ENCODE assay signal across 1 cellular context in the genomic region with DNA sequence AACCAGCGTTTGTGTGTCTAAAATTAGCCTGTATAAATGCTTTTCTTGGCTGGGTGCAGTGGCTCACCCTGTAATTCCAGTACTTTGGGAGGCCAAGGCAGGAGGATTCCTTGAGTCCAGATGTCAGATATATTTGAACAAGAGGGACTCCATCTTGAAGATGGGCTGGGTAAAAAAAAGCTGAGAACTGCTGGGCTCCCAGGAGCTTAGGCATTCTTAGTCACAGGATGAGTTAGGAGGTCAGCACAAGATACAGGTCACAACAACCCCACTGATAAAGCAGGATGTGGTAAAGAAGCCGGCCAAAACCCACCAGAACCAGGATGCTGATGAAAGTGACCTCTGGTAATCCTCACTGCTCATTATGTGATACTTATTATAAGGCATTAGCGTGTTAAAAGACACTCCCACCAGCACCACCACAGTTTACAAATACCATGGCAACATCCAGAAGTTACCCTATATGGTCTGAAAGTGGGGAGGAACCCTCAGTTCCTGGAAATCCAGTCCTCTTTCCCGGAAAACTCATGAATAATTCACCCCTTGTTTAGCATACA.
TF ChIP-seq lines count a peak whose summit lies in the region.

No MANE protein-coding gene starts in this region.

TF ChIP-seq in K562, 482 proteins besides CTCF, POLR2A, EP300 and RAD21 (continued from another document and continues in another):
- TF ChIP-seq RBM22 (IDR thresholded peaks at IDR 0.05; ENCODE audit: low read depth, low read length, poor library complexity, severe bottlenecking) (no peak), MCM7 (IDR thresholded peaks at IDR 0.05) (no peak), SUPT5H (IDR thresholded peaks at IDR 0.05) (no peak), SMARCB1 (IDR thresholded peaks at IDR 0.05; ENCODE audit: insufficient read length, low read depth) (no peak), ZNF584 (CRISPR knock-in tag; IDR thresholded peaks at IDR 0.05; ENCODE audit: low read depth) (peak; percentile 100), IFI16 (CRISPR knock-in tag; IDR thresholded peaks at IDR 0.05) (peak; percentile 93), ZNF583 (CRISPR knock-in tag; IDR thresholded peaks at IDR 0.05) (peak; percentile 100), RBM17 (IDR thresholded peaks at IDR 0.05; ENCODE audit: borderline replicate concordance, low read depth, low read length) (no peak), MED1 (CRISPR knock-in tag; IDR thresholded peaks at IDR 0.05; ENCODE audit: borderline replicate concordance) (no peak), ATF7 (IDR thresholded peaks at IDR 0.05) (peak; percentile 23; the same call in 1 of the 2 replicates), ETS2 (tag; IDR thresholded peaks at IDR 0.05; ENCODE audit: borderline replicate concordance, poor library complexity, severe bottlenecking) (peak; percentile 80), BHLHE40 (IDR thresholded peaks at IDR 0.05; ENCODE audit: low read length) (peak; percentile 5; the same call in 1 of the 2 replicates), CBX2 (IDR thresholded peaks at IDR 0.05; ENCODE audit: insufficient read depth, low read length, poor library complexity, severe bottlenecking) (no peak), ZNF75A (CRISPR knock-in tag; IDR thresholded peaks at IDR 0.05) (peak; percentile 96), FUS (optimal IDR thresholded peaks at IDR 0.05; ENCODE audit: low read depth, low read length) (no peak), ZNF707 (CRISPR knock-in tag; conservative IDR thresholded peaks at IDR 0.05) (no peak; the same call in 1 of the 2 replicates), PTTG1 (tag; IDR thresholded peaks at IDR 0.05; ENCODE audit: low read depth) (peak; percentile 93), NEUROD1 (IDR thresholded peaks at IDR 0.05; ENCODE audit: borderline replicate concordance, low read depth, low read length, partially characterized antibody) (peak; percentile 23), TCF3 (CRISPR knock-in tag; IDR thresholded peaks at IDR 0.05) (no peak), ZNF197 (CRISPR knock-in tag; IDR thresholded peaks at IDR 0.05; ENCODE audit: low read depth) (peak; percentile 100), EP400 (IDR thresholded peaks at IDR 0.05) (no peak), ZZZ3 (IDR thresholded peaks at IDR 0.05) (no peak), FOS (IDR thresholded peaks at IDR 0.05; ENCODE audit: extremely low read depth, insufficient read length) (no peak), ZNF77 (CRISPR knock-in tag; IDR thresholded peaks at IDR 0.05) (no peak), STAG1 (CRISPR knock-in tag; IDR thresholded peaks at IDR 0.05; ENCODE audit: borderline replicate concordance) (no peak), TCF7 (IDR thresholded peaks at IDR 0.05; ENCODE audit: borderline replicate concordance) (no peak), ZNF143 (CRISPR knock-in tag; IDR thresholded peaks at IDR 0.05) (no peak), KAT2B (IDR thresholded peaks at IDR 0.05; ENCODE audit: low read depth, low read length) (no peak), ZSCAN32 (CRISPR knock-in tag; IDR thresholded peaks at IDR 0.05) (peak; percentile 94), SIRT6 (IDR thresholded peaks at IDR 0.05; ENCODE audit: low read depth, low read length) (no peak), FOXM1 (IDR thresholded peaks at IDR 0.05; ENCODE audit: low read depth) (no peak), FOXM1 (CRISPR knock-in tag; IDR thresholded peaks at IDR 0.05; ENCODE audit: low read depth) (no peak), NR2C1 (IDR thresholded peaks at IDR 0.05) (no peak), NR2C1 (tag; IDR thresholded peaks at IDR 0.05) (peak; percentile 96), SMAD3 (CRISPR knock-in tag; conservative IDR thresholded peaks at IDR 0.05) (peak; percentile 100), ZKSCAN8 (CRISPR knock-in tag; IDR thresholded peaks at IDR 0.05) (peak; percentile 99), ETV6 (IDR thresholded peaks at IDR 0.05; ENCODE audit: borderline replicate concordance in 1 of 2, low read depth in 2 of 2, low read length in 1 of 2) (no peak), ETV6 (CRISPR knock-in tag; IDR thresholded peaks at IDR 0.05; ENCODE audit: borderline replicate concordance) (no peak), HDAC2 (IDR thresholded peaks at IDR 0.05) (0 out of 2 replicates have a peak, but pooled peaks have one; percentile 27), PCBP1 (IDR thresholded peaks at IDR 0.05; ENCODE audit: low read depth, low read length, poor library complexity, severe bottlenecking) (no peak), SNIP1 (IDR thresholded peaks at IDR 0.05; ENCODE audit: low read depth) (no peak), NCOA4 (IDR thresholded peaks at IDR 0.05; ENCODE audit: partially characterized antibody) (no peak), TARDBP (IDR thresholded peaks at IDR 0.05) (no peak), HLTF (IDR thresholded peaks at IDR 0.05) (no peak), RUNX1 (IDR thresholded peaks at IDR 0.05; ENCODE audit: low read depth) (no peak), PTBP1 (IDR thresholded peaks at IDR 0.05; ENCODE audit: low read depth, low read length) (no peak), PHF8 (IDR thresholded peaks at IDR 0.05; ENCODE audit: borderline replicate concordance, low read length) (no peak), ZNF217 (CRISPR knock-in tag; IDR thresholded peaks at IDR 0.05) (no peak), HIVEP1 (CRISPR knock-in tag; IDR thresholded peaks at IDR 0.05) (peak; percentile 99)
- TF ChIP-seq, protein P1, sequence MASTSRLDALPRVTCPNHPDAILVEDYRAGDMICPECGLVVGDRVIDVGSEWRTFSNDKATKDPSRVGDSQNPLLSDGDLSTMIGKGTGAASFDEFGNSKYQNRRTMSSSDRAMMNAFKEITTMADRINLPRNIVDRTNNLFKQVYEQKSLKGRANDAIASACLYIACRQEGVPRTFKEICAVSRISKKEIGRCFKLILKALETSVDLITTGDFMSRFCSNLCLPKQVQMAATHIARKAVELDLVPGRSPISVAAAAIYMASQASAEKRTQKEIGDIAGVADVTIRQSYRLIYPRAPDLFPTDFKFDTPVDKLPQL (IDR thresholded peaks at IDR 0.05; ENCODE audit: extremely low read depth, insufficient read length) = no peak
- TF ChIP-seq, protein P2, sequence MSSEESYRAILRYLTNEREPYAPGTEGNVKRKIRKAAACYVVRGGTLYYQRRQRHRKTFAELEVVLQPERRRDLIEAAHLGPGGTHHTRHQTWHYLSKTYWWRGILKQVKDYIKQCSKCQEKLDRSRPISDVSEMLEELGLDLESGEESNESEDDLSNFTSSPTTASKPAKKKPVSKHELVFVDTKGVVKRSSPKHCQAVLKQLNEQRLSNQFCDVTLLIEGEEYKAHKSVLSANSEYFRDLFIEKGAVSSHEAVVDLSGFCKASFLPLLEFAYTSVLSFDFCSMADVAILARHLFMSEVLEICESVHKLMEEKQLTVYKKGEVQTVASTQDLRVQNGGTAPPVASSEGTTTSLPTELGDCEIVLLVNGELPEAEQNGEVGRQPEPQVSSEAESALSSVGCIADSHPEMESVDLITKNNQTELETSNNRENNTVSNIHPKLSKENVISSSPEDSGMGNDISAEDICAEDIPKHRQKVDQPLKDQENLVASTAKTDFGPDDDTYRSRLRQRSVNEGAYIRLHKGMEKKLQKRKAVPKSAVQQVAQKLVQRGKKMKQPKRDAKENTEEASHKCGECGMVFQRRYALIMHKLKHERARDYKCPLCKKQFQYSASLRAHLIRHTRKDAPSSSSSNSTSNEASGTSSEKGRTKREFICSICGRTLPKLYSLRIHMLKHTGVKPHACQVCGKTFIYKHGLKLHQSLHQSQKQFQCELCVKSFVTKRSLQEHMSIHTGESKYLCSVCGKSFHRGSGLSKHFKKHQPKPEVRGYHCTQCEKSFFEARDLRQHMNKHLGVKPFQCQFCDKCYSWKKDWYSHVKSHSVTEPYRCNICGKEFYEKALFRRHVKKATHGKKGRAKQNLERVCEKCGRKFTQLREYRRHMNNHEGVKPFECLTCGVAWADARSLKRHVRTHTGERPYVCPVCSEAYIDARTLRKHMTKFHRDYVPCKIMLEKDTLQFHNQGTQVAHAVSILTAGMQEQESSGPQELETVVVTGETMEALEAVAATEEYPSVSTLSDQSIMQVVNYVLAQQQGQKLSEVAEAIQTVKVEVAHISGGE (CRISPR knock-in tag; IDR thresholded peaks at IDR 0.05) = peak in 1 of 3 experiments; percentile 87; a peak in 2 of 6 replicates
- TF ChIP-seq, protein P3, sequence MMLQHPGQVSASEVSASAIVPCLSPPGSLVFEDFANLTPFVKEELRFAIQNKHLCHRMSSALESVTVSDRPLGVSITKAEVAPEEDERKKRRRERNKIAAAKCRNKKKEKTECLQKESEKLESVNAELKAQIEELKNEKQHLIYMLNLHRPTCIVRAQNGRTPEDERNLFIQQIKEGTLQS (IDR thresholded peaks at IDR 0.05) = peak; percentile 49; the same call in 1 of the 2 replicates
- TF ChIP-seq, protein P3 (CRISPR knock-in tag; conservative IDR thresholded peaks at IDR 0.05) = no peak
- TF ChIP-seq, protein P4, sequence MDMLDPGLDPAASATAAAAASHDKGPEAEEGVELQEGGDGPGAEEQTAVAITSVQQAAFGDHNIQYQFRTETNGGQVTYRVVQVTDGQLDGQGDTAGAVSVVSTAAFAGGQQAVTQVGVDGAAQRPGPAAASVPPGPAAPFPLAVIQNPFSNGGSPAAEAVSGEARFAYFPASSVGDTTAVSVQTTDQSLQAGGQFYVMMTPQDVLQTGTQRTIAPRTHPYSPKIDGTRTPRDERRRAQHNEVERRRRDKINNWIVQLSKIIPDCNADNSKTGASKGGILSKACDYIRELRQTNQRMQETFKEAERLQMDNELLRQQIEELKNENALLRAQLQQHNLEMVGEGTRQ (CRISPR knock-in tag; IDR thresholded peaks at IDR 0.05) = no peak
- TF ChIP-seq, protein P5, sequence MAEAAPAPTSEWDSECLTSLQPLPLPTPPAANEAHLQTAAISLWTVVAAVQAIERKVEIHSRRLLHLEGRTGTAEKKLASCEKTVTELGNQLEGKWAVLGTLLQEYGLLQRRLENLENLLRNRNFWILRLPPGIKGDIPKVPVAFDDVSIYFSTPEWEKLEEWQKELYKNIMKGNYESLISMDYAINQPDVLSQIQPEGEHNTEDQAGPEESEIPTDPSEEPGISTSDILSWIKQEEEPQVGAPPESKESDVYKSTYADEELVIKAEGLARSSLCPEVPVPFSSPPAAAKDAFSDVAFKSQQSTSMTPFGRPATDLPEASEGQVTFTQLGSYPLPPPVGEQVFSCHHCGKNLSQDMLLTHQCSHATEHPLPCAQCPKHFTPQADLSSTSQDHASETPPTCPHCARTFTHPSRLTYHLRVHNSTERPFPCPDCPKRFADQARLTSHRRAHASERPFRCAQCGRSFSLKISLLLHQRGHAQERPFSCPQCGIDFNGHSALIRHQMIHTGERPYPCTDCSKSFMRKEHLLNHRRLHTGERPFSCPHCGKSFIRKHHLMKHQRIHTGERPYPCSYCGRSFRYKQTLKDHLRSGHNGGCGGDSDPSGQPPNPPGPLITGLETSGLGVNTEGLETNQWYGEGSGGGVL (CRISPR knock-in tag; IDR thresholded peaks at IDR 0.05) = peak; percentile 78
- TF ChIP-seq, protein P6, sequence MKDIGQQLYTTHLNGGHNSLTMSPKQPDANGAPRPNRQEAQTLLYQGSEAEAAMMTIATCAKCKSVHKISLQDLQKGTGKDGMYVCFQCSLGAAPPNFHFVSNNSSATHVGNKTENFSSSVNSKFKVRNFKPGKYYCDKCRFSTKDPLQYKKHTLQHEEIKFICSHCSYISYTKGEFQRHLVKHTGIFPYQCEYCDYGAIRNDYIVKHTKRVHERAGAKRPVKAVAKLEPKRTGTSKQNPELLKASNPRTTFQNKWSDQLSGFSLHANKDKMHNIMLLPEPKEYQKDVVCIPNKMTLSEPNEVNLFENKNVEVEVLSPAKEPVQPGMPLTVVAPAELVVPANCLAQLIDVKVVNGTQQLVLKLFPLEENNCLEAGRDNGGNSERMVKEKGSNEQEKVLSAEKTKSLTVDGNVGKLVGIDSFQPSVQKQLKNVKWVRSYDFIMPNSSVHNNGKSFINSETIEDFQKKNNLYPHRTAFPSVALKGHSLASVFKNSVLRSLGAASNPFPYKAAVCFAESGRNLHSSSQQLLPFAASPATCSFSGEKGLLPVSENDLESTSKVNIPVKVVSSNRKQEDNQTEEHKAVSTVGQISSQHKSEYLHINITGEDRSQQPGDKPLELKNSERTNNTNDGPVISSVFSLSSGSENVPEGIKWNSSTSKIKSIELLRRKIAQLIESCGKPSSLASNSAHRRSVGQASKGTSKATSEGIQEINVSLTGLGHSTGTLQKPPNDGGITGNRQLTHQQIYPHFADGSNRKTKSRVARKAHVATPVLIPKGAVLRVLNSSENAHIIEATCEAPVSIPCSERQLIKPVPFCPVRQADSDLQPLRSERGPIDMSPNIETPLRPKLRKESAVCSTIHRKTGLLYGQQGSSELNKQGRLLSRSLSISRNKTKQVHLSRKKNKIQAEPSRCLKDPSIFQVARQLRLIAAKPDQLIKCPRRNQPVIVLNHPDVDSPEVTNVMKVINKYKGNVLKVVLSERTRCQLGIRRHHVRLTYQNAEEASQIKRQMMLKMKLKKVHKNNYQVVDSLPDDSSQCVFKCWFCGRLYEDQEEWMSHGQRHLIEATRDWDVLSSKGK (CRISPR knock-in tag; IDR thresholded peaks at IDR 0.05) = peak; percentile 93
- TF ChIP-seq, protein P7, sequence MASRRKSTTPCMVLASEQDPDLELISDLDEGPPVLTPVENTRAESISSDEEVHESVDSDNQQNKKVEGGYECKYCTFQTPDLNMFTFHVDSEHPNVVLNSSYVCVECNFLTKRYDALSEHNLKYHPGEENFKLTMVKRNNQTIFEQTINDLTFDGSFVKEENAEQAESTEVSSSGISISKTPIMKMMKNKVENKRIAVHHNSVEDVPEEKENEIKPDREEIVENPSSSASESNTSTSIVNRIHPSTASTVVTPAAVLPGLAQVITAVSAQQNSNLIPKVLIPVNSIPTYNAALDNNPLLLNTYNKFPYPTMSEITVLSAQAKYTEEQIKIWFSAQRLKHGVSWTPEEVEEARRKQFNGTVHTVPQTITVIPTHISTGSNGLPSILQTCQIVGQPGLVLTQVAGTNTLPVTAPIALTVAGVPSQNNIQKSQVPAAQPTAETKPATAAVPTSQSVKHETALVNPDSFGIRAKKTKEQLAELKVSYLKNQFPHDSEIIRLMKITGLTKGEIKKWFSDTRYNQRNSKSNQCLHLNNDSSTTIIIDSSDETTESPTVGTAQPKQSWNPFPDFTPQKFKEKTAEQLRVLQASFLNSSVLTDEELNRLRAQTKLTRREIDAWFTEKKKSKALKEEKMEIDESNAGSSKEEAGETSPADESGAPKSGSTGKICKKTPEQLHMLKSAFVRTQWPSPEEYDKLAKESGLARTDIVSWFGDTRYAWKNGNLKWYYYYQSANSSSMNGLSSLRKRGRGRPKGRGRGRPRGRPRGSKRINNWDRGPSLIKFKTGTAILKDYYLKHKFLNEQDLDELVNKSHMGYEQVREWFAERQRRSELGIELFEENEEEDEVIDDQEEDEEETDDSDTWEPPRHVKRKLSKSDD (conservative IDR thresholded peaks at IDR 0.05; ENCODE audit: low read length) = no peak
- TF ChIP-seq, protein P8, sequence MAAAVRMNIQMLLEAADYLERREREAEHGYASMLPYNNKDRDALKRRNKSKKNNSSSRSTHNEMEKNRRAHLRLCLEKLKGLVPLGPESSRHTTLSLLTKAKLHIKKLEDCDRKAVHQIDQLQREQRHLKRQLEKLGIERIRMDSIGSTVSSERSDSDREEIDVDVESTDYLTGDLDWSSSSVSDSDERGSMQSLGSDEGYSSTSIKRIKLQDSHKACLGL (CRISPR knock-in tag; IDR thresholded peaks at IDR 0.05; ENCODE audit: borderline replicate concordance, poor library complexity, severe bottlenecking) = peak; percentile 23
